Comparison of ENCODE assay signal across 1 cellular context in genomic region chr15:42693942-42694341, GRCh38.
TF ChIP-seq lines count a peak whose summit lies in the region.

No MANE protein-coding gene starts in this region.

TF ChIP-seq in GM23338, 12 proteins besides CTCF, POLR2A, EP300 and RAD21:
- no peak for TF ChIP-seq ETS1 (IDR thresholded peaks at IDR 0.05)
